In the genomic region with DNA sequence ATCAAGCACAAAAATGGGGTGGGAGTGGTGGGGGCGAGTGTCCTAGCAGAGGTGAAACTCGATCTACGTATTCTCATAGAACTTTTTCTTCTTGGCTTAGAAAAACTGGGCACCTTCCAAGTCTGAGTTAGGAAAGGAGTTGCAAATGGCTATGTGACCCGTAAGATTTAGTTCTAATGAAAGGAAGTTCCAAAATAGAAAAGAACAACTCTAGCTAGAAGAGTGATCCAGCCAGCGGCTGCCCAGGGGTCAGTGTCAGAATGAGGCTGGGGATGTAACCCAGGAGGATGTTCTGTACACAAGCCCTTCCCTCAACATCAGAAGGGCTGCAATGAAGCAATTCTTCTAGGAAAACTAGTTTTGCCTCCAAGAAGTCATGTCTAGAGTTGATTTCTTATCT, we compare ENCODE assay signal across 20 cellular contexts. TPM values are rescaled to one million over a fixed set of nuclear protein-coding genes. Genes with fewer than 3 reads are reported as not detected.
DNase-seq lines count a peak whose midpoint lies in the region; ATAC-seq and TF ChIP-seq lines count a peak whose summit lies in the region.
"Had no signal": no experiment of that assay in that cellular context is flagged by ENCODE, and none has a peak within 500 bp of the region (broad histone marks: within the 10 kb centered on the region; RNA-seq: fewer than 3 reads in every experiment).

No MANE protein-coding gene starts in this region.

- CTCF ChIA-PET in activated CD8-positive, alpha-beta T cell treated with anti-CD3 and anti-CD28 coated beads, Interleukin-2, amount 10 ng/mL, durations not matched to agents 7 days and 5 days (lab: Charles Lee) = no interaction called here

- TF ChIP-seq POLR2A in adrenal gland (IDR thresholded peaks at IDR 0.05) = no peak
- TF ChIP-seq POLR2A in heart left ventricle (IDR thresholded peaks at IDR 0.05) = no peak
- TF ChIP-seq POLR2A in thyroid gland (IDR thresholded peaks at IDR 0.05) = no peak

- H3K27me3 ChIP-seq in adrenal gland = no peaks in the 10 kb centered on the region
- H3K27me3 ChIP-seq in heart left ventricle = peaks cover 0 to 5% (median 0%) of the 10 kb centered on the region in 9 donors
- no peaks in the 10 kb centered on the region for H3K27me3 ChIP-seq in neutrophil
- H3K27me3 ChIP-seq in thyroid gland = no peaks in the 10 kb centered on the region
- H3K27me3 ChIP-seq: cardiac muscle cell had no signal

- TF ChIP-seq CTCF in adrenal gland (IDR thresholded peaks at IDR 0.05) = no peak
- TF ChIP-seq CTCF in heart left ventricle (IDR thresholded peaks at IDR 0.05) = no peak
- TF ChIP-seq CTCF in neutrophil (IDR thresholded peaks at IDR 0.05) = no peak
- TF ChIP-seq CTCF in thyroid gland (IDR thresholded peaks at IDR 0.05) = no peak

- H3K36me3 ChIP-seq in adrenal gland (replicated peaks in 1 of 2) = no peaks in the 10 kb centered on the region
- H3K36me3 ChIP-seq in heart left ventricle = peaks cover 0 to 7% (median 0%) of the 10 kb centered on the region in 9 donors
- H3K36me3 ChIP-seq in neutrophil = peaks cover 25% of the 10 kb centered on the region
- no peaks in the 10 kb centered on the region for H3K36me3 ChIP-seq in thyroid gland
- H3K36me3 ChIP-seq: cardiac muscle cell had no signal

- peaks cover 20% of the 10 kb centered on the region for H3K27me3 Mint-ChIP-seq in activated CD8-positive, alpha-beta T cell treated with anti-CD3 and anti-CD28 coated beads, Interleukin-2, amount 10 ng/mL, durations not matched to agents 7 days and 5 days (ENCODE audit: low read depth)

- 51 to 69% (median 60%) methylated on average over 5 of the region's 5 CpGs for WGBS in adrenal gland, 4 donors
- WGBS in heart left ventricle, 4 donors = 29 to 48% (median 39%) methylated on average over 5 of the region's 5 CpGs
- 23 to 38% methylated on average over 5 of the region's 5 CpGs for WGBS in thyroid gland, 2 donors

- DNase-seq in adrenal gland (peak in 5 of 7 donors; percentile 24 to 72 (median 46)), heart left ventricle (peak in 1 of 5 donors; percentile 36), thyroid gland (peak in 1 of 2 donors; percentile 26), activated gamma-delta T cell (lab: John Stamatoyannopoulos, UW) (no peak)
- no peak for DNase-seq in activated CD8-positive, alpha-beta T cell treated with anti-CD3 and anti-CD28 coated beads, Interleukin-2, amount 10 ng/mL, durations not matched to agents 7 days and 5 days
- DNase-seq: activated CD4-positive, alpha-beta T cell treated with anti-CD3 and anti-CD28 coated beads, Interleukin-2, amount 10 ng/mL, durations not matched to agents 24 days and 14 days; activated naive CD8-positive, alpha-beta T cell treated with anti-CD3 and anti-CD28 coated beads, Interleukin-2, amount 50 U/mL, for 24 hours; CD8-positive, alpha-beta T cell; DMS79; dorsolateral prefrontal cortex; GOT3; KG1; NCI-H1048; NCI-H446 treated with DMSO at 0.1 percent for 48 hours; stimulated activated CD4-positive, alpha-beta T cell treated with anti-CD3 and anti-CD28 coated beads, Interleukin-12 subunit alpha, Interleukin-12 subunit beta, amount 100 ng/mL, for 4 hours; SW 1271 had no signal

- POLR2A ChIA-PET in activated CD8-positive, alpha-beta T cell treated with anti-CD3 and anti-CD28 coated beads, Interleukin-2, amount 10 ng/mL, durations not matched to agents 7 days and 5 days (lab: Charles Lee) = no interaction called here

- no peak overlapping the region for H3K27ac Mint-ChIP-seq in activated CD8-positive, alpha-beta T cell treated with anti-CD3 and anti-CD28 coated beads, Interleukin-2, amount 10 ng/mL, durations not matched to agents 7 days and 5 days
- H3K27ac Mint-ChIP-seq: activated CD4-positive, alpha-beta T cell treated with anti-CD3 and anti-CD28 coated beads, Interleukin-2, amount 10 ng/mL, durations not matched to agents 24 days and 14 days; activated naive CD8-positive, alpha-beta T cell treated with anti-CD3 and anti-CD28 coated beads, Interleukin-2, amount 50 U/mL, for 24 hours; CD8-positive, alpha-beta T cell had no signal

- H3K4me1 ChIP-seq in adrenal gland (replicated peaks in 1 of 2) (peaks cover 0 to 9% of the 10 kb centered on the region in 2 donors), heart left ventricle (peaks cover 0 to 40% (median 18%) of the 10 kb centered on the region in 12 donors), neutrophil (ENCODE audit: control insufficient read depth in 1 of 2, insufficient read depth in 1 of 2, low read depth in 1 of 2, low read length in 1 of 2) (peaks cover 73 to 74% of the 10 kb centered on the region in 2 experiments), thyroid gland (peaks cover 41 to 50% of the 10 kb centered on the region in 2 donors)

- ATAC-seq in heart left ventricle (peak; percentile 18 to 79 (median 54)), GM19467 (IDR thresholded peaks at IDR 0.05; ENCODE audit: unreplicated experiment) (no peak), GM21786 (IDR thresholded peaks at IDR 0.05; ENCODE audit: unreplicated experiment) (no peak)
- ATAC-seq in activated CD8-positive, alpha-beta T cell treated with anti-CD3 and anti-CD28 coated beads, Interleukin-2, amount 10 ng/mL, durations not matched to agents 7 days and 5 days = no peak
- ATAC-seq: activated naive CD8-positive, alpha-beta T cell treated with anti-CD3 and anti-CD28 coated beads, Interleukin-2, amount 50 U/mL, for 24 hours; CD8-positive, alpha-beta T cell had no signal

- no peaks in the 10 kb centered on the region for H3K9me3 Mint-ChIP-seq in activated CD8-positive, alpha-beta T cell treated with anti-CD3 and anti-CD28 coated beads, Interleukin-2, amount 10 ng/mL, durations not matched to agents 7 days and 5 days (ENCODE audit: insufficient read depth)
- H3K9me3 Mint-ChIP-seq: activated CD4-positive, alpha-beta T cell treated with anti-CD3 and anti-CD28 coated beads, Interleukin-2, amount 10 ng/mL, durations not matched to agents 24 days and 14 days; CD8-positive, alpha-beta T cell had no signal

- no peaks in the 10 kb centered on the region for H3K9me3 ChIP-seq in adrenal gland (replicated peaks in 1 of 3)
- no peaks in the 10 kb centered on the region for H3K9me3 ChIP-seq in heart left ventricle
- H3K9me3 ChIP-seq in neutrophil = no peaks in the 10 kb centered on the region
- no peaks in the 10 kb centered on the region for H3K9me3 ChIP-seq in thyroid gland

- H3K4me3 ChIP-seq in adrenal gland = no peak overlapping the region
- H3K4me3 ChIP-seq in heart left ventricle = no peak overlapping the region
- H3K4me3 ChIP-seq in neutrophil (ENCODE audit: low read depth in 1 of 2, low read length in 1 of 2) = no peak overlapping the region
- no peak overlapping the region for H3K4me3 ChIP-seq in thyroid gland (replicated peaks in 1 of 3)
- H3K4me3 ChIP-seq: cardiac muscle cell, dorsolateral prefrontal cortex had no signal

- intact Hi-C loops in adrenal gland (cut with DNase I) = no loop called here
- intact Hi-C loops in heart left ventricle (cut with DNase I) = loop anchor here in 1 of 10 donors (10.0 kb wide), 1 partner anchor 497 kb away; no protein-coding TSS in a partner anchor
- intact Hi-C loops in thyroid gland (cut with DNase I) = no loop called here

- H3K4me3 Mint-ChIP-seq in activated CD8-positive, alpha-beta T cell treated with anti-CD3 and anti-CD28 coated beads, Interleukin-2, amount 10 ng/mL, durations not matched to agents 7 days and 5 days = no peak overlapping the region
- H3K4me3 Mint-ChIP-seq: activated CD4-positive, alpha-beta T cell treated with anti-CD3 and anti-CD28 coated beads, Interleukin-2, amount 10 ng/mL, durations not matched to agents 24 days and 14 days; activated naive CD8-positive, alpha-beta T cell treated with anti-CD3 and anti-CD28 coated beads, Interleukin-2, amount 50 U/mL, for 24 hours; CD8-positive, alpha-beta T cell had no signal

- no peaks in the 10 kb centered on the region for H3K36me3 Mint-ChIP-seq in activated CD8-positive, alpha-beta T cell treated with anti-CD3 and anti-CD28 coated beads, Interleukin-2, amount 10 ng/mL, durations not matched to agents 7 days and 5 days (ENCODE audit: low read depth)
- H3K36me3 Mint-ChIP-seq: CD8-positive, alpha-beta T cell had no signal

- H3K4me1 Mint-ChIP-seq in activated CD8-positive, alpha-beta T cell treated with anti-CD3 and anti-CD28 coated beads, Interleukin-2, amount 10 ng/mL, durations not matched to agents 7 days and 5 days (ENCODE audit: low read depth) = peaks cover 1% of the 10 kb centered on the region
- H3K4me1 Mint-ChIP-seq: activated CD4-positive, alpha-beta T cell treated with anti-CD3 and anti-CD28 coated beads, Interleukin-2, amount 10 ng/mL, durations not matched to agents 24 days and 14 days had no signal

- peak overlapping the region in 2 of 5 donors; percentile 67 to 79 for H3K27ac ChIP-seq in adrenal gland
- peak overlapping the region in 10 of 12 donors; percentile 18 to 54 (median 32) for H3K27ac ChIP-seq in heart left ventricle
- H3K27ac ChIP-seq in neutrophil = peak overlapping the region; percentile 83
- peak overlapping the region; percentile 84 to 92 (median 91) for H3K27ac ChIP-seq in thyroid gland
- H3K27ac ChIP-seq: cardiac muscle cell had no signal

RNA-seq across cellular contexts. Expression of gene MTARC1, which starts 5.2 kb away (rescaled TPM):
- total RNA-seq in adrenal gland = 10 to 100 TPM in 2 of 8 donors, 1 to 10 TPM in 6; 5.3 to 16.5 (median 8.7) TPM
- polyA plus RNA-seq in adrenal gland = 10 to 100 TPM; 10.6 to 26.1 (median 12.7) TPM
- total RNA-seq in heart left ventricle = 10 to 100 TPM in 4 of 9 donors, 1 to 10 TPM in 5; 2.3 to 22.8 (median 6.4) TPM
- 10 to 100 TPM in 1 of 2 donors, 1 to 10 TPM in 1; 3.7 to 11.2 TPM for polyA plus RNA-seq in heart left ventricle
- total RNA-seq in thyroid gland = 10 to 100 TPM; 44.0 to 96.5 (median 59.7) TPM
- not detected for total RNA-seq in activated CD8-positive, alpha-beta T cell treated with anti-CD3 and anti-CD28 coated beads, Interleukin-2, amount 10 ng/mL, durations not matched to agents 7 days and 5 days
- total RNA-seq: activated CD4-positive, alpha-beta T cell treated with anti-CD3 and anti-CD28 coated beads, Interleukin-2, amount 10 ng/mL, durations not matched to agents 24 days and 14 days; CD8-positive, alpha-beta T cell had no signal

RNA-seq across cellular contexts. Expression of gene MTARC2, which starts 43.8 kb away (rescaled TPM):
- total RNA-seq in adrenal gland (10 to 100 TPM; 18.3 to 48.6 (median 29.8) TPM), heart left ventricle (10 to 100 TPM; 16.5 to 29.1 (median 24.2) TPM), thyroid gland (10 to 100 TPM; 69.5 to 81.3 (median 75.8) TPM)
- polyA plus RNA-seq in adrenal gland (10 to 100 TPM; 13.7 to 46.1 (median 23.5) TPM), heart left ventricle (10 to 100 TPM; 10.4 to 17.3 TPM)
- total RNA-seq in activated CD8-positive, alpha-beta T cell treated with anti-CD3 and anti-CD28 coated beads, Interleukin-2, amount 10 ng/mL, durations not matched to agents 7 days and 5 days = not detected
- total RNA-seq: activated CD4-positive, alpha-beta T cell treated with anti-CD3 and anti-CD28 coated beads, Interleukin-2, amount 10 ng/mL, durations not matched to agents 24 days and 14 days; CD8-positive, alpha-beta T cell had no signal

Comparison
In these comparisons a context has a peak if more than half of its experiments do, and no peak if none do; other contexts are left out.
1. DNase-seq: peak in adrenal gland (5 of 7); none in activated CD8-positive, alpha-beta T cell treated with anti-CD3 and anti-CD28 coated beads, Interleukin-2, amount 10 ng/mL, durations not matched to agents 7 days and 5 days (single experiment) and activated gamma-delta T cell (single experiment).
2. ATAC-seq: peak in heart left ventricle (4 of 4); none in activated CD8-positive, alpha-beta T cell treated with anti-CD3 and anti-CD28 coated beads, Interleukin-2, amount 10 ng/mL, durations not matched to agents 7 days and 5 days (single experiment), GM19467 (single experiment) and GM21786 (single experiment).
3. RNA of gene MTARC2, which starts 43.8 kb away (total RNA-seq): 69.5 to 81.3 TPM in thyroid gland, 18.3 to 48.6 TPM in adrenal gland and 16.5 to 29.1 TPM in heart left ventricle; not detected in activated CD8-positive, alpha-beta T cell treated with anti-CD3 and anti-CD28 coated beads, Interleukin-2, amount 10 ng/mL, durations not matched to agents 7 days and 5 days; every median in the first group is over 10 times any median in the second.